Comparison of ENCODE assay signal across 2 cellular contexts in genomic region chr3:195628386-195628920, GRCh38. TPM values are rescaled to one million over a fixed set of nuclear protein-coding genes. Genes with fewer than 3 reads are reported as not detected.
"Had no signal": no experiment of that assay in that cellular context is flagged by ENCODE, and none has a peak within 500 bp of the region (broad histone marks: within the 10 kb centered on the region; RNA-seq: fewer than 3 reads in every experiment).

No MANE protein-coding gene starts in this region.

RNA-seq across cellular contexts. Expression of gene APOD, which starts 44.7 kb away (rescaled TPM):
- total RNA-seq: naive thymus-derived CD8-positive, alpha-beta T cell; renal cortical epithelial cell had no signal
- polyA plus RNA-seq: naive thymus-derived CD8-positive, alpha-beta T cell had no signal
